1 cellular context compared by ENCODE assay signal in genomic region chr11:47161890-47162289, GRCh38.
TF ChIP-seq lines count a peak whose summit lies in the region.

No MANE protein-coding gene starts in this region.

TF ChIP-seq in HCT116, 20 proteins besides CTCF, POLR2A, EP300 and RAD21 (continued from another document):
- TF ChIP-seq REST (IDR thresholded peaks at IDR 0.05; ENCODE audit: low read depth): no peak
- TF ChIP-seq EGR1 (IDR thresholded peaks at IDR 0.05; ENCODE audit: low read depth): no peak
- no peak for TF ChIP-seq ZFX (IDR thresholded peaks at IDR 0.05)
- TF ChIP-seq CBX3 (IDR thresholded peaks at IDR 0.05; ENCODE audit: low read depth): no peak
- TF ChIP-seq YY1 (IDR thresholded peaks at IDR 0.05; ENCODE audit: extremely low read depth, insufficient replicate concordance, low read depth, low read length): no peak
- no peak for TF ChIP-seq SIN3A (IDR thresholded peaks at IDR 0.05; ENCODE audit: low read depth)
- no peak for TF ChIP-seq EZH2 (IDR thresholded peaks at IDR 0.05)
- TF ChIP-seq ZBTB33 (IDR thresholded peaks at IDR 0.05; ENCODE audit: extremely low read depth, insufficient replicate concordance, low read length): no peak
- no peak for TF ChIP-seq POLR2AphosphoS5 (IDR thresholded peaks at IDR 0.05; ENCODE audit: low read depth, low read length)
- no peak for TF ChIP-seq TCF7L2 (IDR thresholded peaks at IDR 0.05; ENCODE audit: borderline replicate concordance, extremely low read depth, insufficient read depth, insufficient read length)
- no peak for TF ChIP-seq SP1 (IDR thresholded peaks at IDR 0.05; ENCODE audit: low read depth)
- no peak for TF ChIP-seq EZH2phosphoT487 (IDR thresholded peaks at IDR 0.05; ENCODE audit: borderline replicate concordance)
- no peak for TF ChIP-seq CEBPB (IDR thresholded peaks at IDR 0.05; ENCODE audit: low read depth)
- no peak for TF ChIP-seq SRF (IDR thresholded peaks at IDR 0.05; ENCODE audit: low read depth)
- no peak for TF ChIP-seq JUND (IDR thresholded peaks at IDR 0.05)
- no peak for TF ChIP-seq ATF3 (IDR thresholded peaks at IDR 0.05)
